Comparison of ENCODE assay signal across 20 cellular contexts in genomic region chr5:76210946-76211345, GRCh38.
DNase-seq lines count a peak whose midpoint lies in the region; ATAC-seq, FAIRE-seq and TF ChIP-seq lines count a peak whose summit lies in the region.
"Had no signal": no experiment of that assay in that cellular context is flagged by ENCODE, and none has a peak within 500 bp of the region (broad histone marks: within the 10 kb centered on the region; RNA-seq: fewer than 3 reads in every experiment).

No MANE protein-coding gene starts in this region.

- H3K4me2 ChIP-seq in neuronal stem cell (ENCODE audit: insufficient read depth, low read length, poor library complexity, severe bottlenecking), result no peak overlapping the region

- FAIRE-seq in GM12892 (lab: Jason Lieb, UNC), result no peak
- FAIRE-seq: GM12891, H54 had no signal

- no peak overlapping the region for H2BK15ac ChIP-seq in neuronal stem cell (ENCODE audit: low read length)

- no peak overlapping the region for H4K8ac ChIP-seq in neuronal stem cell (ENCODE audit: low read depth, low read length)

- H3K27me3 Mint-ChIP-seq in glutamatergic neuron (ENCODE audit: unreplicated experiment), result no peaks in the 10 kb centered on the region

- H3K27ac ChIP-seq in SK-N-MC (peak overlapping the region; percentile 81), neuronal stem cell (replicated peaks; ENCODE audit: low read length) (no peak overlapping the region), testis (no peak overlapping the region)

- no peak overlapping the region for H2AFZ ChIP-seq in neuronal stem cell (ENCODE audit: low read length)

- H3K4me1 ChIP-seq in mucosa of descending colon (ENCODE audit: low read depth) (no peaks in the 10 kb centered on the region), neuronal stem cell (ENCODE audit: control insufficient read depth in 2 of 2, insufficient read depth in 1 of 2, low read depth in 1 of 2, low read length in 2 of 2) (peaks cover 0 to 3% of the 10 kb centered on the region in 2 donors), testis (no peaks in the 10 kb centered on the region)
- H3K4me1 ChIP-seq: HAP-1 had no signal

- no peak overlapping the region for H3K27ac Mint-ChIP-seq in glutamatergic neuron (ENCODE audit: unreplicated experiment)
- H3K27ac Mint-ChIP-seq: CD4-positive, alpha-beta memory T cell; HFFc6 had no signal

- H3K14ac ChIP-seq in neuronal stem cell (ENCODE audit: low read length), result no peak overlapping the region

- intact Hi-C loops in left colon (cut with DNase I, micrococcal nuclease) (no loop called here), mucosa of descending colon (cut with DNase I, micrococcal nuclease) (no loop called here), testis (cut with DNase I; ENCODE audit: low total_unique reads) (no loop called here)

- peaks cover 6% of the 10 kb centered on the region for H3K36me3 Mint-ChIP-seq in glutamatergic neuron (ENCODE audit: unreplicated experiment)

- H3K4me3 Mint-ChIP-seq in glutamatergic neuron (ENCODE audit: unreplicated experiment), result no peak overlapping the region
- H3K4me3 Mint-ChIP-seq: CD4-positive, alpha-beta memory T cell; HFFc6 had no signal

- TF ChIP-seq CTCF in mucosa of descending colon (IDR thresholded peaks at IDR 0.05), result no peak
- no peak for TF ChIP-seq CTCF in glutamatergic neuron (IDR thresholded peaks at IDR 0.05; ENCODE audit: partially characterized antibody, unreplicated experiment)
- TF ChIP-seq CTCF in testis (IDR thresholded peaks at IDR 0.05), result no peak

- H3K27me3 ChIP-seq in neuronal stem cell (ENCODE audit: control insufficient read depth in 3 of 3, insufficient read depth in 3 of 3, low read depth in 1 of 3, low read length in 3 of 3) (no peaks in the 10 kb centered on the region), testis (no peaks in the 10 kb centered on the region)

- H2AK5ac ChIP-seq in neuronal stem cell (ENCODE audit: low read depth, low read length), result no peak overlapping the region

- H3K4me3 ChIP-seq in SK-N-MC, result peak overlapping the region; percentile 37
- no peak overlapping the region for H3K4me3 ChIP-seq in mucosa of descending colon
- no peak overlapping the region for H3K4me3 ChIP-seq in neuronal stem cell (ENCODE audit: low read length in 2 of 2)
- H3K4me3 ChIP-seq in testis, result no peak overlapping the region
- H3K4me3 ChIP-seq: HAP-1 had no signal

- DNase-seq in SK-N-MC (ENCODE audit: low read depth, low spot score), result no peak
- DNase-seq in left colon, result peak in 1 of 2 donors; percentile 16
- DNase-seq in mucosa of descending colon, result peak in 1 of 3 donors; percentile 47
- no peak for DNase-seq in glutamatergic neuron
- DNase-seq in GM12892 (ENCODE audit: insufficient read length), result no peak
- DNase-seq in neuronal stem cell (ENCODE audit: low spot score), result no peak
- no peak for DNase-seq in testis
- DNase-seq: 8988T; C1 segment of cervical spinal cord; Calu3; CD4-positive, alpha-beta memory T cell; COR-L47; DMS53; DMS79 treated with DMSO at 0.1 percent for 48 hours; GF-D8; GOT3; HFFc6 had no signal

- peaks cover 9% of the 10 kb centered on the region; the same call in 1 of the 2 replicates for H3K36me3 ChIP-seq in SK-N-MC (ENCODE audit: insufficient read depth, low read length)
- H3K36me3 ChIP-seq in mucosa of descending colon (ENCODE audit: low read depth), result no peaks in the 10 kb centered on the region
- H3K36me3 ChIP-seq in neuronal stem cell (replicated peaks in 1 of 2; ENCODE audit: control insufficient read depth in 2 of 2, insufficient read depth in 2 of 2, low read length in 2 of 2), result no peaks in the 10 kb centered on the region
- H3K36me3 ChIP-seq in testis (ENCODE audit: low read depth, missing control alignments), result no peaks in the 10 kb centered on the region
- H3K36me3 ChIP-seq: HAP-1 had no signal

- no peak overlapping the region for H4K91ac ChIP-seq in neuronal stem cell (ENCODE audit: low read depth, low read length, poor library complexity)

- H3K4me1 Mint-ChIP-seq in glutamatergic neuron (ENCODE audit: low read depth, unreplicated experiment), result no peaks in the 10 kb centered on the region
- H3K4me1 Mint-ChIP-seq: CD4-positive, alpha-beta memory T cell had no signal

- TF ChIP-seq POLR2A in GM12892 (IDR thresholded peaks at IDR 0.05; ENCODE audit: low read depth, low read length) (no peak), testis (IDR thresholded peaks at IDR 0.05) (no peak)

- no peaks in the 10 kb centered on the region for H3K9me3 Mint-ChIP-seq in glutamatergic neuron (ENCODE audit: unreplicated experiment)

- H2BK12ac ChIP-seq in neuronal stem cell (ENCODE audit: low read length), result no peak overlapping the region

- H3K18ac ChIP-seq in neuronal stem cell (ENCODE audit: low read length), result no peak overlapping the region

- H2BK120ac ChIP-seq in neuronal stem cell (ENCODE audit: low read depth, low read length), result no peak overlapping the region

- H3K9ac ChIP-seq in SK-N-MC (ENCODE audit: insufficient read length) (no peak overlapping the region), neuronal stem cell (ENCODE audit: low read depth, low read length, poor library complexity) (no peak overlapping the region)

- H3K4ac ChIP-seq in neuronal stem cell (ENCODE audit: low read length), result no peak overlapping the region

- ATAC-seq in left colon (peak; percentile 100), mucosa of descending colon (peak; percentile 79)

- no peaks in the 10 kb centered on the region for H3K79me1 ChIP-seq in neuronal stem cell (ENCODE audit: low read depth, low read length)

- H2BK5ac ChIP-seq in neuronal stem cell (ENCODE audit: low read length), result no peak overlapping the region

- H3K9me3 ChIP-seq in SK-N-MC (ENCODE audit: low read depth, low read length) (0 out of 2 replicates have a peak, but pooled peaks cover 6% of the 10 kb centered on the region), mucosa of descending colon (no peaks in the 10 kb centered on the region), neuronal stem cell (replicated peaks in 1 of 2; ENCODE audit: control insufficient read depth in 2 of 2, insufficient read depth in 1 of 2, low read depth in 1 of 2, low read length in 2 of 2) (peaks cover 0 to 3% of the 10 kb centered on the region in 2 donors), testis (no peaks in the 10 kb centered on the region)
- H3K9me3 ChIP-seq: HAP-1 had no signal

- H3K23ac ChIP-seq in neuronal stem cell (ENCODE audit: low read depth, low read length, poor library complexity), result no peak overlapping the region
